In genomic region chr7:148624735-148625134, GRCh38 we compare ENCODE assay signal across 1 cellular context.
TF ChIP-seq lines count a peak whose summit lies in the region.

No MANE protein-coding gene starts in this region.

TF ChIP-seq in HEK293, 187 proteins besides CTCF, POLR2A, EP300 and RAD21 (continued from another document):
- TF ChIP-seq ZNF398 (tag by site-specific recombination; IDR thresholded peaks at IDR 0.05) (no peak), ZBTB11 (tag by site-specific recombination; conservative IDR thresholded peaks at IDR 0.05; ENCODE audit: low read depth) (no peak), GFI1B (tag by site-specific recombination; IDR thresholded peaks at IDR 0.05) (no peak), ZSCAN18 (tag by site-specific recombination; IDR thresholded peaks at IDR 0.05) (no peak), ZBTB6 (tag by site-specific recombination; IDR thresholded peaks at IDR 0.05) (no peak), ZSCAN4 (tag by site-specific recombination; IDR thresholded peaks at IDR 0.05) (no peak), ATF2 (tag by site-specific recombination; IDR thresholded peaks at IDR 0.05; ENCODE audit: low read depth) (no peak), BCL11A (tag by site-specific recombination; IDR thresholded peaks at IDR 0.05; ENCODE audit: low read depth) (no peak), TRIM28 (IDR thresholded peaks at IDR 0.05; ENCODE audit: borderline replicate concordance, low read length) (peak; percentile 88), BCL11B (tag by site-specific recombination; IDR thresholded peaks at IDR 0.05; ENCODE audit: low read depth) (no peak)
